Comparison of ENCODE assay signal across 24 cellular contexts in the genomic region with DNA sequence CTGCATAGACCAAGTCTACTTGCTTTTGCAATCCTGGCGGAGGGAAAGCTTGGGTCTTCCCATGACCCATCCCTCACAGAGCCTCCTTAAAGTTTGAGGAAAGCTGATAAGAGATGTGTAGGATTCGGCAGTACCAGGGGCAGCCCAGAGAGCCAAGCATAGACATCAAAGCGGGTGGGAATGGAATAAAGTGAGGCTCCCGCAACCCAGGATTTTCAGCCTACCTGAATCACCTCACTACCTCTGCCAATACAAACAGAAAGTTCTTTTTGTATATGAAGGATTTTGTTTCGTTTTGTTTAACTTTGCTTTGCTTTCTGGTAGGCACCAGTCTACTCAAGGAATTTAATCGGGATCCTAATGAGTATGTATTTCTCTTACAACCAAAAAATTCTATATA.
DNase-seq lines count a peak whose midpoint lies in the region; ATAC-seq, FAIRE-seq and TF ChIP-seq lines count a peak whose summit lies in the region.
"Had no signal": no experiment of that assay in that cellular context is flagged by ENCODE, and none has a peak within 500 bp of the region (broad histone marks: within the 10 kb centered on the region; RNA-seq: fewer than 3 reads in every experiment).

No MANE protein-coding gene starts in this region.

- H3K27me3 ChIP-seq in mammary epithelial cell (ENCODE audit: insufficient read depth, low read length) (no peaks in the 10 kb centered on the region), PC-3 (ENCODE audit: low read length) (no peaks in the 10 kb centered on the region), bronchial epithelial cell (ENCODE audit: control insufficient read depth, insufficient read depth, low read length) (peaks cover 2% of the 10 kb centered on the region), sigmoid colon (no peaks in the 10 kb centered on the region)
- H3K27me3 ChIP-seq: BLaER1 treated with 17β-estradiol and CSF1 and Interleukin-3, amounts not matched to agents 10 nM and 100 nM had no signal

- H3K9ac ChIP-seq in mammary epithelial cell (ENCODE audit: insufficient read depth, low read length) (no peak overlapping the region), PC-3 (ENCODE audit: low read length) (no peak overlapping the region)
- H3K9ac ChIP-seq: BLaER1 treated with 17β-estradiol and CSF1 and Interleukin-3, amounts not matched to agents 10 nM and 100 nM had no signal

- no peaks in the 10 kb centered on the region for H3K36me3 Mint-ChIP-seq in MCF 10A (ENCODE audit: insufficient read depth, unreplicated experiment)
- H3K36me3 Mint-ChIP-seq in natural killer cell treated with Interleukin-12 subunit alpha and Interleukin-12 subunit beta and Interleukin-15 and Interleukin-18, amount 100 ng/mL, for 72 hours: no peaks in the 10 kb centered on the region
- H3K36me3 Mint-ChIP-seq: CD8-positive, alpha-beta T cell had no signal

- H3K79me2 ChIP-seq in mammary epithelial cell (ENCODE audit: insufficient read depth, low read length) (no peaks in the 10 kb centered on the region), PC-3 (ENCODE audit: low read length) (no peaks in the 10 kb centered on the region)

- no peaks in the 10 kb centered on the region for H3K36me3 ChIP-seq in mammary epithelial cell (ENCODE audit: insufficient read depth, low read length)
- no peaks in the 10 kb centered on the region for H3K36me3 ChIP-seq in PC-3 (ENCODE audit: low read depth, low read length)
- H3K36me3 ChIP-seq in bronchial epithelial cell (ENCODE audit: control insufficient read depth, insufficient read depth, low read length): no peaks in the 10 kb centered on the region
- no peaks in the 10 kb centered on the region for H3K36me3 ChIP-seq in sigmoid colon
- H3K36me3 ChIP-seq: BLaER1 treated with 17β-estradiol and CSF1 and Interleukin-3, amounts not matched to agents 10 nM and 100 nM had no signal

- H3K27me3 Mint-ChIP-seq in MCF 10A (ENCODE audit: insufficient read depth, unreplicated experiment): no peaks in the 10 kb centered on the region
- H3K27me3 Mint-ChIP-seq in natural killer cell treated with Interleukin-12 subunit alpha and Interleukin-12 subunit beta and Interleukin-15 and Interleukin-18, amount 100 ng/mL, for 72 hours: peaks cover 12% of the 10 kb centered on the region in 2 donors
- H3K27me3 Mint-ChIP-seq: B cell had no signal

- no peaks in the 10 kb centered on the region for H3F3A ChIP-seq in PC-3 (ENCODE audit: low read length, unreplicated experiment)

- ATAC-seq in PC-3: peak; percentile 53
- ATAC-seq in natural killer cell treated with Interleukin-12 subunit alpha and Interleukin-12 subunit beta and Interleukin-15 and Interleukin-18, amount 100 ng/mL, for 72 hours: no peak
- ATAC-seq: CD8-positive, alpha-beta T cell had no signal

- in situ Hi-C loops in mammary epithelial cell (cut with MboI; ENCODE audit: low sequenced_read_pairs in 2 of 2): no loop called here

- peaks cover 6% of the 10 kb centered on the region for H3K4me1 ChIP-seq in mammary epithelial cell (ENCODE audit: insufficient read depth, low read length)
- peaks cover 21% of the 10 kb centered on the region for H3K4me1 ChIP-seq in PC-3 (ENCODE audit: insufficient read depth, low read length)
- no peaks in the 10 kb centered on the region for H3K4me1 ChIP-seq in sigmoid colon
- H3K4me1 ChIP-seq: BLaER1 treated with 17β-estradiol and CSF1 and Interleukin-3, amounts not matched to agents 10 nM and 100 nM; Caco-2 had no signal

- no TSS peak for BruUV-seq in mammary epithelial cell (replicated peaks; lab: Mats Ljungman, UMichigan)
- BruUV-seq in MCF 10A (replicated peaks; lab: Mats Ljungman, UMichigan): no TSS peak
- BruUV-seq in PC-3 (replicated peaks; lab: Mats Ljungman, UMichigan): no TSS peak

- intact Hi-C loops in mammary epithelial cell (cut with micrococcal nuclease): no loop called here
- intact Hi-C loops in MCF 10A (cut with micrococcal nuclease): no loop called here
- intact Hi-C loops in PC-3 (cut with micrococcal nuclease): no loop called here
- intact Hi-C loops in sigmoid colon (cut with DNase I): no loop called here

- POLR2A ChIA-PET in MCF 10A (lab: Yijun Ruan, JAX): interaction anchor here (0.6 kb wide), 1 partner anchor 62 kb away, joined by 3 read pairs; no protein-coding TSS in a partner anchor
- POLR2A ChIA-PET in PC-3 (lab: Charles Lee; ENCODE audit: unreplicated experiment): no interaction called here

- dilution Hi-C loops in mammary epithelial cell (cut with HindIII; ENCODE audit: low sequenced_read_pairs): no loop called here

- H3K4me3 ChIP-seq in mammary epithelial cell (replicated peaks in 1 of 3; ENCODE audit: insufficient read depth in 1 of 3, low read depth in 2 of 3, low read length in 3 of 3): no peak overlapping the region
- peak overlapping the region; percentile 6; the same call in 1 of the 2 replicates for H3K4me3 ChIP-seq in PC-3 (ENCODE audit: low read length)
- H3K4me3 ChIP-seq in bronchial epithelial cell (ENCODE audit: low read depth, low read length): no peak overlapping the region
- H3K4me3 ChIP-seq in sigmoid colon: no peak overlapping the region
- no peak overlapping the region for H3K4me3 ChIP-seq in coronary artery
- H3K4me3 ChIP-seq: BLaER1 treated with 17β-estradiol and CSF1 and Interleukin-3, amounts not matched to agents 10 nM and 100 nM had no signal

- no peaks in the 10 kb centered on the region for H3K9me2 ChIP-seq in PC-3 (replicated peaks; ENCODE audit: low read length)

- DNase-seq in mammary epithelial cell (peak; percentile 26), MCF 10A (ENCODE audit: unreplicated experiment) (no peak), PC-3 (peak; percentile 52), bronchial epithelial cell (ENCODE audit: low read depth) (peak; percentile 17), sigmoid colon (peak; percentile 9), coronary artery (ENCODE audit: low spot score) (no peak), NCI-H510A treated with DMSO at 0.1 percent for 48 hours (lab: John Stamatoyannopoulos, UW) (no peak)
- no peak for DNase-seq in natural killer cell treated with Interleukin-12 subunit alpha and Interleukin-12 subunit beta and Interleukin-15 and Interleukin-18, amount 100 ng/mL, for 72 hours (ENCODE audit: low spot score)
- DNase-seq: 8988T; AML-193; Caco-2; Calu3; CD4-positive, alpha-beta T cell; CD8-positive, alpha-beta T cell; DMS79 treated with DMSO at 0.1 percent for 48 hours; GF-D8 had no signal

- H3K9me3 ChIP-seq in mammary epithelial cell (replicated peaks; ENCODE audit: insufficient read depth, low read length): no peaks in the 10 kb centered on the region
- no peaks in the 10 kb centered on the region for H3K9me3 ChIP-seq in PC-3 (ENCODE audit: low read length)
- no peaks in the 10 kb centered on the region for H3K9me3 ChIP-seq in sigmoid colon
- H3K9me3 ChIP-seq: BLaER1 treated with 17β-estradiol and CSF1 and Interleukin-3, amounts not matched to agents 10 nM and 100 nM; Caco-2 had no signal

- WGBS in mammary epithelial cell (ENCODE audit: low coverage, missing lambda C conversion rate): 69% methylated on average over 5 of the region's 6 CpGs
- 68 to 81% methylated on average over 6 of the region's 6 CpGs for WGBS in sigmoid colon, 2 donors

- no peak overlapping the region for H3K4me3 Mint-ChIP-seq in MCF 10A (ENCODE audit: unreplicated experiment)
- no peak overlapping the region for H3K4me3 Mint-ChIP-seq in natural killer cell treated with Interleukin-12 subunit alpha and Interleukin-12 subunit beta and Interleukin-15 and Interleukin-18, amount 100 ng/mL, for 72 hours
- H3K4me3 Mint-ChIP-seq: B cell; CD4-positive, alpha-beta T cell; CD8-positive, alpha-beta T cell had no signal

- H4K20me1 ChIP-seq in mammary epithelial cell (ENCODE audit: insufficient read depth, low read length) (no peaks in the 10 kb centered on the region), PC-3 (ENCODE audit: low read length) (no peaks in the 10 kb centered on the region)
- H4K20me1 ChIP-seq: BLaER1 treated with 17β-estradiol and CSF1 and Interleukin-3, amounts not matched to agents 10 nM and 100 nM had no signal

- TF ChIP-seq EP300 in sigmoid colon (IDR thresholded peaks at IDR 0.05): no peak

- CTCF ChIA-PET in mammary epithelial cell (lab: Charles Lee; ENCODE audit: low non-redundant PET) (no interaction called here), MCF 10A (lab: Yijun Ruan, JAX) (interaction anchor here (0.6 kb wide), 1 partner anchor 435 kb away, joined by 3 read pairs; no protein-coding TSS in a partner anchor), PC-3 (lab: Charles Lee) (no interaction called here)

- H2AFZ ChIP-seq in mammary epithelial cell (ENCODE audit: low read depth, low read length) (no peak overlapping the region), PC-3 (ENCODE audit: low read length) (no peak overlapping the region)

- no peak for FAIRE-seq in bronchial epithelial cell (lab: Jason Lieb, UNC)
- FAIRE-seq: A204.1, D721Med, G401.6, GM12891, GM19239 had no signal

- H3K4me2 ChIP-seq in mammary epithelial cell (ENCODE audit: insufficient read depth, low read depth, low read length) (no peak overlapping the region), PC-3 (ENCODE audit: low read length) (peak overlapping the region; percentile 58)
- H3K4me2 ChIP-seq: BLaER1 treated with 17β-estradiol and CSF1 and Interleukin-3, amounts not matched to agents 10 nM and 100 nM had no signal

- H3K9me3 Mint-ChIP-seq in MCF 10A (ENCODE audit: unreplicated experiment): peaks cover 7% of the 10 kb centered on the region
- no peaks in the 10 kb centered on the region for H3K9me3 Mint-ChIP-seq in natural killer cell treated with Interleukin-12 subunit alpha and Interleukin-12 subunit beta and Interleukin-15 and Interleukin-18, amount 100 ng/mL, for 72 hours
- H3K9me3 Mint-ChIP-seq: CD4-positive, alpha-beta T cell; CD8-positive, alpha-beta T cell had no signal

- TF ChIP-seq CTCF in mammary epithelial cell (conservative IDR thresholded peaks at IDR 0.05 in 1 of 2, IDR thresholded peaks at IDR 0.05 in 1 of 2; ENCODE audit: extremely low read depth in 1 of 2, insufficient read depth in 1 of 2, low read depth in 1 of 2, low read length in 2 of 2): no peak
- TF ChIP-seq CTCF in MCF 10A (IDR thresholded peaks at IDR 0.05; ENCODE audit: unreplicated experiment): no peak
- TF ChIP-seq CTCF in PC-3 (conservative IDR thresholded peaks at IDR 0.05; ENCODE audit: low read depth, low read length): no peak
- TF ChIP-seq CTCF in bronchial epithelial cell (IDR thresholded peaks at IDR 0.05; ENCODE audit: insufficient read depth, low read length, severe bottlenecking): no peak
- TF ChIP-seq CTCF in sigmoid colon (IDR thresholded peaks at IDR 0.05): no peak
- no peak for TF ChIP-seq CTCF in coronary artery (IDR thresholded peaks at IDR 0.05)

- H3K4me1 Mint-ChIP-seq in MCF 10A (ENCODE audit: insufficient read depth, unreplicated experiment): no peaks in the 10 kb centered on the region
- peaks cover 0 to 4% of the 10 kb centered on the region in 2 donors for H3K4me1 Mint-ChIP-seq in natural killer cell treated with Interleukin-12 subunit alpha and Interleukin-12 subunit beta and Interleukin-15 and Interleukin-18, amount 100 ng/mL, for 72 hours (ENCODE audit: low read depth in 2 of 2)
- H3K4me1 Mint-ChIP-seq: B cell had no signal

- TF ChIP-seq POLR2A in sigmoid colon (IDR thresholded peaks at IDR 0.05): no peak

- H3K27ac ChIP-seq in mammary epithelial cell (ENCODE audit: insufficient read depth, low read depth, low read length) (no peak overlapping the region), PC-3 (ENCODE audit: low read length) (peak overlapping the region; percentile 41), sigmoid colon (no peak overlapping the region), coronary artery (no peak overlapping the region)
- H3K27ac ChIP-seq: BLaER1 treated with 17β-estradiol and CSF1 and Interleukin-3, amounts not matched to agents 10 nM and 100 nM; C4-2B had no signal

- no peak overlapping the region for H3K27ac Mint-ChIP-seq in MCF 10A (ENCODE audit: low read depth, unreplicated experiment)
- H3K27ac Mint-ChIP-seq in natural killer cell treated with Interleukin-12 subunit alpha and Interleukin-12 subunit beta and Interleukin-15 and Interleukin-18, amount 100 ng/mL, for 72 hours: no peak overlapping the region
- H3K27ac Mint-ChIP-seq: B cell; CD4-positive, alpha-beta T cell; CD8-positive, alpha-beta T cell had no signal

Comparison
In these comparisons a context has a peak if more than half of its experiments do, and no peak if none do; other contexts are left out.
1. DNase-seq: peak in mammary epithelial cell (single experiment), PC-3 (single experiment), bronchial epithelial cell (single experiment) and sigmoid colon (single experiment); none in MCF 10A (single experiment), coronary artery (single experiment), natural killer cell treated with Interleukin-12 subunit alpha and Interleukin-12 subunit beta and Interleukin-15 and Interleukin-18, amount 100 ng/mL, for 72 hours (single experiment) and NCI-H510A treated with DMSO at 0.1 percent for 48 hours (single experiment).